In genomic region chr3:142595581-142595950, GRCh38 we compare ENCODE assay signal across 8 cellular contexts. TPM values are rescaled to one million over a fixed set of nuclear protein-coding genes. Genes with fewer than 3 reads are reported as not detected.
A peak's percentile ranks its signal among the peaks of the same experiment; 100 is the strongest.
DNase-seq lines count a peak whose midpoint lies in the region; ATAC-seq and TF ChIP-seq lines count a peak whose summit lies in the region.

No MANE protein-coding gene starts in this region.

- intact Hi-C loops in natural killer cell (cut with micrococcal nuclease), result no loop called here
- intact Hi-C loops in sciatic nerve (cut with DNase I), result loop anchor here (10.0 kb wide), 1 partner anchor 399 kb away; no protein-coding TSS in a partner anchor

- peak overlapping the region; percentile 99 for H3K4me3 Mint-ChIP-seq in natural killer cell

- H3K4me3 ChIP-seq in RWPE2 (ENCODE audit: severe bottlenecking), result peak overlapping the region; percentile 47
- H3K4me3 ChIP-seq in epithelial cell of proximal tubule (ENCODE audit: low read depth, low read length), result peak overlapping the region; percentile 82

- H3K9me3 ChIP-seq in RWPE2 (ENCODE audit: severe bottlenecking), result no peaks in the 10 kb centered on the region

- no peaks in the 10 kb centered on the region for H3K9me3 Mint-ChIP-seq in natural killer cell

- TF ChIP-seq CTCF in RWPE2 (IDR thresholded peaks at IDR 0.05; ENCODE audit: poor library complexity, severe bottlenecking), result no peak
- no peak for TF ChIP-seq CTCF in epithelial cell of proximal tubule (conservative IDR thresholded peaks at IDR 0.05; ENCODE audit: low read depth, low read length)
- TF ChIP-seq CTCF in natural killer cell (IDR thresholded peaks at IDR 0.05), result no peak

- peak overlapping the region; percentile 61 for H3K27ac ChIP-seq in RWPE2 (ENCODE audit: poor library complexity, severe bottlenecking)

- H3K36me3 Mint-ChIP-seq in natural killer cell, result no peaks in the 10 kb centered on the region

- peaks cover 3 to 8% of the 10 kb centered on the region in 2 donors for H3K27me3 Mint-ChIP-seq in natural killer cell (ENCODE audit: low read depth in 2 of 2)

- peak; percentile 64 for ATAC-seq in RWPE2 (ENCODE audit: low read depth)
- no peak for ATAC-seq in natural killer cell
- ATAC-seq in sciatic nerve, result no peak
- no peak for ATAC-seq in GM21360 (IDR thresholded peaks at IDR 0.05; ENCODE audit: unreplicated experiment)

- peak overlapping the region; percentile 60 to 95 for H3K27ac Mint-ChIP-seq in natural killer cell

- H3K27me3 ChIP-seq in RWPE2 (ENCODE audit: insufficient read depth, poor library complexity, severe bottlenecking), result no peaks in the 10 kb centered on the region

- peak; percentile 31 for DNase-seq in NCI-H510A treated with DMSO at 0.1 percent for 48 hours (lab: John Stamatoyannopoulos, UW)
- no peak for DNase-seq in NCI-H510A (lab: John Stamatoyannopoulos, UW)
- no peak for DNase-seq in RWPE2 (ENCODE audit: low spot score)
- peak; percentile 91 for DNase-seq in epithelial cell of proximal tubule (ENCODE audit: low read depth)
- DNase-seq in natural killer cell, result no peak
- no peak for DNase-seq in sciatic nerve (ENCODE audit: low spot score)
- no peak for DNase-seq in T-helper 9 cell

- H3K4me1 ChIP-seq in RWPE2 (ENCODE audit: insufficient read depth, poor library complexity, severe bottlenecking), result peaks cover 13% of the 10 kb centered on the region

- H3K4me1 Mint-ChIP-seq in natural killer cell, result peaks cover 7 to 15% of the 10 kb centered on the region in 2 donors

- H3K36me3 ChIP-seq in RWPE2 (ENCODE audit: low read depth), result no peaks in the 10 kb centered on the region

RNA-seq across cellular contexts. Expression of gene PLS1, which starts 0.6 kb away (rescaled TPM):
- total RNA-seq in epithelial cell of proximal tubule (30.5 and 36.4 TPM in 2 replicates), natural killer cell (1 to 10 TPM; 1.2 to 2.6 (median 1.6) TPM), sciatic nerve (0.53 TPM)

RNA-seq across cellular contexts. Expression of gene ATR, which starts 17.0 kb away (rescaled TPM):
- total RNA-seq in epithelial cell of proximal tubule (19.3 and 20.4 TPM in 2 replicates), natural killer cell (10 to 100 TPM; 39.9 to 47.9 (median 45.8) TPM), sciatic nerve (30.5 TPM)

Comparison
In these comparisons a context has a peak if more than half of its experiments do, and no peak if none do; other contexts are left out.
1. DNase-seq: peak in NCI-H510A treated with DMSO at 0.1 percent for 48 hours (single experiment) and epithelial cell of proximal tubule (single experiment); none in NCI-H510A (single experiment), RWPE2 (single experiment), natural killer cell (single experiment), sciatic nerve (single experiment) and T-helper 9 cell (single experiment).